Comparison of ENCODE assay signal across 9 cellular contexts in the genomic region with DNA sequence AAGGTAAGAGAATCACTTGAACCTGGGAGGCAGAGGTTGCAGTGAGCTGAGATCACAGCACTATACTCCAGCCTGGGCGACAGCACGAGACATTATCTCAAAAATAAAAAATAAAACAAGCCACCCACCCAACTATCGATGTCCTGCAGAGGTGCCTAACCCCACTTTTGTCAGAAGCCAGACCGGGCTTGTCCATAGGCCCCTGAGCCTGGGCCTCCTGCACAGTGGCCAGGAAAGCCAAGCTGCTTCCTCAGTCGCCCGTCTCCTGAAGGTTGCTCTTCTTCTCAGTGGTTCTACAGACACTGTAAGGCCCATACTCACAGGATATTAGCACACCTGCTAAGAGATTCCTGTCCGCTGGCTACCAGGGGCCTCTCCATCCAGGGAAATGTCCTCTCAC. TPM values are rescaled to one million over a fixed set of nuclear protein-coding genes. Genes with fewer than 3 reads are reported as not detected.
"Had no signal": no experiment of that assay in that cellular context is flagged by ENCODE, and none has a peak within 500 bp of the region (broad histone marks: within the 10 kb centered on the region; RNA-seq: fewer than 3 reads in every experiment).

No MANE protein-coding gene starts in this region.

- H3K4me3 ChIP-seq: breast epithelium had no signal

- H3K27ac ChIP-seq: breast epithelium, KMS-11 had no signal

- H3K9ac ChIP-seq: KMS-11 had no signal

- H3K4me1 ChIP-seq: breast epithelium had no signal

- H3K27ac Mint-ChIP-seq: activated CD8-positive, alpha-beta T cell treated with anti-CD3 and anti-CD28 coated beads, Interleukin-2, amount 10 ng/mL, durations not matched to agents 7 days and 5 days had no signal

- H3K4me2 ChIP-seq: KMS-11 had no signal

- H3K9me3 ChIP-seq: breast epithelium had no signal

- H3K36me3 Mint-ChIP-seq: activated naive CD8-positive, alpha-beta T cell had no signal

RNA-seq across cellular contexts. Expression of a gene that starts 21.2 kb away (rescaled TPM):
- total RNA-seq: MCF 10A had no signal
- polyA plus RNA-seq: IgD-negative memory B cell had no signal

RNA-seq across cellular contexts. Expression of a gene that starts 27.9 kb away (rescaled TPM):
- total RNA-seq: activated CD8-positive, alpha-beta T cell treated with anti-CD3 and anti-CD28 coated beads, Interleukin-2, amount 10 ng/mL, durations not matched to agents 7 days and 5 days; breast epithelium; chondrocyte; MCF 10A; NCI-H460; PC-3 had no signal
- polyA plus RNA-seq: IgD-negative memory B cell had no signal
